Comparison of ENCODE assay signal across 16 cellular contexts in the genomic region with DNA sequence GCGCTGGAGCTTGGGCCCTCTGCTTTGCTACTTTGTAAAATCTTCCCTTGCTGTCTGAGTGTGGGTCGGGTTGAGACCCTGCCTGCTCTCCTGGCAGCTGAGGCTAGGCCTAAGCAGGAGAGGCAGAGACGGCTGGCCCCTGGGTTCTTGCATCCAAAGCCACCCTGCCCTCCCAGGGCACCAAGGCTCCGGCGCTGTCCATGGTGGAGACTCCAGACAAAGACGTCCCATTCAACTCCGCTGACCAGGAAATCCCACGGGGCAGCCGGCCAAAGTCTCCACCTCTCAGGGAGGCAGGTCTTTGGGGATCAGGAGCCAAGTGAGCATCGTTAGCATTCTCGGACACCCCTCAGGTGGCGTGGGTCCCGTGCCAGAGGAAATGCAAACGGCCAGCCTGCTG. TPM values are rescaled to one million over a fixed set of nuclear protein-coding genes. Genes with fewer than 3 reads are reported as not detected.
DNase-seq lines count a peak whose midpoint lies in the region; ATAC-seq and TF ChIP-seq lines count a peak whose summit lies in the region.
"Had no signal": no experiment of that assay in that cellular context is flagged by ENCODE, and none has a peak within 500 bp of the region (broad histone marks: within the 10 kb centered on the region; RNA-seq: fewer than 3 reads in every experiment).

No MANE protein-coding gene starts in this region.

- no peaks in the 10 kb centered on the region for H3K9me3 ChIP-seq in mucosa of descending colon
- H3K9me3 ChIP-seq: BE2C, Peyer's patch had no signal

- no peak for TF ChIP-seq CTCF in mucosa of descending colon (IDR thresholded peaks at IDR 0.05)

- H3K4me3 ChIP-seq in mucosa of descending colon: no peak overlapping the region
- H3K4me3 ChIP-seq: Peyer's patch had no signal

- H3K4me1 ChIP-seq in mucosa of descending colon (ENCODE audit: low read depth): no peaks in the 10 kb centered on the region
- H3K4me1 ChIP-seq: BE2C, Peyer's patch had no signal

- intact Hi-C loops in mucosa of descending colon (cut with DNase I, micrococcal nuclease): no loop called here
- intact Hi-C loops in left cardiac atrium (cut with DNase I): no loop called here

- ATAC-seq in SK-N-SH treated with all-trans-retinoic acid at 6 μM for 48 hours (peak; percentile 24; the same call in 1 of the 3 replicates), mucosa of descending colon (peak; percentile 34), left cardiac atrium (no peak), HG03095 (IDR thresholded peaks at IDR 0.05; ENCODE audit: unreplicated experiment) (no peak)
- ATAC-seq: stimulated activated naive CD8-positive, alpha-beta T cell treated with anti-CD3 and anti-CD28 coated beads, Interleukin-15, amount 100 ng/mL, for 72 hours had no signal

- H3K36me3 ChIP-seq in mucosa of descending colon (ENCODE audit: low read depth): no peaks in the 10 kb centered on the region
- H3K36me3 ChIP-seq: BE2C, Peyer's patch had no signal

- peak; percentile 12 for DNase-seq in EL
- DNase-seq in epidermal melanocyte (ENCODE audit: insufficient read length, low spot score): peak; percentile 44
- DNase-seq in mucosa of descending colon: no peak
- DNase-seq in NCI-H1417 treated with DMSO at 0.1 percent for 48 hours (lab: John Stamatoyannopoulos, UW): no peak
- no peak for DNase-seq in activated CD4-positive, alpha-beta T cell treated with anti-CD3 and anti-CD28 coated beads, Interleukin-2, amount 50 U/mL, for 4 hours
- DNase-seq in left cardiac atrium: no peak
- DNase-seq: activated naive CD4-positive, alpha-beta T cell treated with anti-CD3 and anti-CD28 coated beads, Interleukin-2, amount 10 ng/mL, durations not matched to agents 7 days and 5 days; BE2C; DND-41; Kasumi-1; NCI-H345; stimulated activated naive CD8-positive, alpha-beta T cell treated with anti-CD3 and anti-CD28 coated beads, Interleukin-15, amount 100 ng/mL, for 72 hours had no signal

TF ChIP-seq in SK-N-SH treated with all-trans-retinoic acid at 6 μM for 48 hours, 23 proteins besides CTCF, POLR2A, EP300 and RAD21:
- TF ChIP-seq GLIS3 (CRISPR knock-in tag; IDR thresholded peaks at IDR 0.05) (no peak), SNAI2 (CRISPR knock-in tag; IDR thresholded peaks at IDR 0.05) (no peak), ZFP3 (CRISPR knock-in tag; IDR thresholded peaks at IDR 0.05) (no peak), ISL1 (CRISPR knock-in tag; IDR thresholded peaks at IDR 0.05) (no peak), ZC3H10 (CRISPR knock-in tag; IDR thresholded peaks at IDR 0.05) (no peak), ZNF565 (CRISPR knock-in tag; conservative IDR thresholded peaks at IDR 0.05; ENCODE audit: low read depth) (no peak), ZNF8 (CRISPR knock-in tag; IDR thresholded peaks at IDR 0.05) (no peak), PPARA (CRISPR knock-in tag; IDR thresholded peaks at IDR 0.05; ENCODE audit: borderline replicate concordance) (no peak), TCF4 (CRISPR knock-in tag; IDR thresholded peaks at IDR 0.05; ENCODE audit: borderline replicate concordance) (no peak), OSR1 (CRISPR knock-in tag; IDR thresholded peaks at IDR 0.05) (no peak)
- TF ChIP-seq, protein P1, sequence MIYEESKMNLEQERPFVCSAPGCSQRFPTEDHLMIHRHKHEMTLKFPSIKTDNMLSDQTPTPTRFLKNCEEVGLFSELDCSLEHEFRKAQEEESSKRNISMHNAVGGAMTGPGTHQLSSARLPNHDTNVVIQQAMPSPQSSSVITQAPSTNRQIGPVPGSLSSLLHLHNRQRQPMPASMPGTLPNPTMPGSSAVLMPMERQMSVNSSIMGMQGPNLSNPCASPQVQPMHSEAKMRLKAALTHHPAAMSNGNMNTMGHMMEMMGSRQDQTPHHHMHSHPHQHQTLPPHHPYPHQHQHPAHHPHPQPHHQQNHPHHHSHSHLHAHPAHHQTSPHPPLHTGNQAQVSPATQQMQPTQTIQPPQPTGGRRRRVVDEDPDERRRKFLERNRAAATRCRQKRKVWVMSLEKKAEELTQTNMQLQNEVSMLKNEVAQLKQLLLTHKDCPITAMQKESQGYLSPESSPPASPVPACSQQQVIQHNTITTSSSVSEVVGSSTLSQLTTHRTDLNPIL (CRISPR knock-in tag; IDR thresholded peaks at IDR 0.05; ENCODE audit: low read depth): no peak
- TF ChIP-seq, protein P2, sequence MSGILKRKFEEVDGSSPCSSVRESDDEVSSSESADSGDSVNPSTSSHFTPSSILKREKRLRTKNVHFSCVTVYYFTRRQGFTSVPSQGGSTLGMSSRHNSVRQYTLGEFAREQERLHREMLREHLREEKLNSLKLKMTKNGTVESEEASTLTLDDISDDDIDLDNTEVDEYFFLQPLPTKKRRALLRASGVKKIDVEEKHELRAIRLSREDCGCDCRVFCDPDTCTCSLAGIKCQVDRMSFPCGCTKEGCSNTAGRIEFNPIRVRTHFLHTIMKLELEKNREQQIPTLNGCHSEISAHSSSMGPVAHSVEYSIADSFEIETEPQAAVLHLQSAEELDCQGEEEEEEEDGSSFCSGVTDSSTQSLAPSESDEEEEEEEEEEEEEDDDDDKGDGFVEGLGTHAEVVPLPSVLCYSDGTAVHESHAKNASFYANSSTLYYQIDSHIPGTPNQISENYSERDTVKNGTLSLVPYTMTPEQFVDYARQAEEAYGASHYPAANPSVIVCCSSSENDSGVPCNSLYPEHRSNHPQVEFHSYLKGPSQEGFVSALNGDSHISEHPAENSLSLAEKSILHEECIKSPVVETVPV (CRISPR knock-in tag; IDR thresholded peaks at IDR 0.05): no peak

RNA-seq across cellular contexts. Expression of a gene that starts 2.6 kb away (rescaled TPM):
- total RNA-seq in mucosa of descending colon (not detected), left cardiac atrium (not detected)
- total RNA-seq: mesothelial cell of epicardium, Peyer's patch had no signal

RNA-seq across cellular contexts. Expression of a gene that starts 26.7 kb away (rescaled TPM):
- total RNA-seq in mucosa of descending colon: 10 to 100 TPM; 25.8 to 95.2 (median 62.8) TPM
- 1 to 10 TPM; 2.3 to 2.4 TPM for total RNA-seq in left cardiac atrium

Comparison
In these comparisons a context has a peak if more than half of its experiments do, and no peak if none do; other contexts are left out.
1. DNase-seq: peak in EL (single experiment) and epidermal melanocyte (single experiment); none in mucosa of descending colon (0 of 3), NCI-H1417 treated with DMSO at 0.1 percent for 48 hours (single experiment), activated CD4-positive, alpha-beta T cell treated with anti-CD3 and anti-CD28 coated beads, Interleukin-2, amount 50 U/mL, for 4 hours (0 of 2) and left cardiac atrium (single experiment).
2. ATAC-seq: peak in SK-N-SH treated with all-trans-retinoic acid at 6 μM for 48 hours (single experiment) and mucosa of descending colon (single experiment); none in left cardiac atrium (0 of 2) and HG03095 (single experiment).
3. RNA of a gene that starts 26.7 kb away (total RNA-seq): 25.8 to 95.2 TPM in mucosa of descending colon; 2.3 to 2.4 TPM in left cardiac atrium; every median in the first group is over 4 times any median in the second.